ENCODE assay signal across 18 cellular contexts in genomic region chr4:170697845-170698244, GRCh38.
DNase-seq lines count a peak whose midpoint lies in the region; ATAC-seq and TF ChIP-seq lines count a peak whose summit lies in the region.
"Had no signal": no experiment of that assay in that cellular context is flagged by ENCODE, and none has a peak within 500 bp of the region (broad histone marks: within the 10 kb centered on the region; RNA-seq: fewer than 3 reads in every experiment).

No MANE protein-coding gene starts in this region.

- no peaks in the 10 kb centered on the region for H3K36me3 ChIP-seq in thoracic aorta
- H3K36me3 ChIP-seq in SK-N-SH (replicated peaks in 1 of 2; ENCODE audit: control insufficient read depth in 1 of 2, insufficient read depth in 2 of 2, low read length in 1 of 2), result no peaks in the 10 kb centered on the region
- H3K36me3 ChIP-seq: colonic mucosa, HAP-1, lower lobe of right lung, neural progenitor cell had no signal

- ATAC-seq in GM18909 (IDR thresholded peaks at IDR 0.05; ENCODE audit: poor library complexity, unreplicated experiment) (peak; percentile 53), GM21723 (IDR thresholded peaks at IDR 0.05; ENCODE audit: unreplicated experiment) (peak; percentile 66), HG03280 (IDR thresholded peaks at IDR 0.05; ENCODE audit: unreplicated experiment) (peak; percentile 43), thoracic aorta (ENCODE audit: insufficient number of reproducible peaks, low FRiP score, low read depth) (no peak)
- ATAC-seq: activated T-helper 17 cell treated with anti-CD3 and anti-CD28 coated beads, Interleukin-2, amount 50 U/mL, for 72 hours; lower lobe of right lung; right cardiac atrium; stimulated activated naive CD8-positive, alpha-beta T cell treated with anti-CD3 and anti-CD28 coated beads, Interleukin-15, amount 100 ng/mL, for 72 hours had no signal

- TF ChIP-seq CTCF in thoracic aorta (IDR thresholded peaks at IDR 0.05) (no peak), SK-N-SH (IDR thresholded peaks at IDR 0.05) (no peak)

- peak overlapping the region; percentile 6 for H3K4me3 ChIP-seq in thoracic aorta
- H3K4me3 ChIP-seq in SK-N-SH (ENCODE audit: low read depth in 2 of 2, low read length in 1 of 2), result no peak overlapping the region
- H3K4me3 ChIP-seq: colonic mucosa, HAP-1, lower lobe of right lung, neural progenitor cell had no signal

- POLR2A ChIA-PET in SK-N-SH (lab: Yijun Ruan, JAX), result no interaction called here

- TF ChIP-seq EP300 in SK-N-SH (IDR thresholded peaks at IDR 0.05; ENCODE audit: borderline replicate concordance in 1 of 2, low read depth in 1 of 2, low read length in 1 of 2), result no peak

- no peaks in the 10 kb centered on the region for H3F3A ChIP-seq in SK-N-SH (replicated peaks; ENCODE audit: insufficient read depth)

- H2AFZ ChIP-seq in SK-N-SH (ENCODE audit: low read depth), result no peak overlapping the region
- H2AFZ ChIP-seq: neural progenitor cell had no signal

- H3K27ac ChIP-seq in thoracic aorta, result peak overlapping the region in 1 of 2 donors; percentile 25
- no peak overlapping the region for H3K27ac ChIP-seq in SK-N-SH (ENCODE audit: low read depth in 2 of 2, low read length in 1 of 2)
- H3K27ac ChIP-seq: colonic mucosa, lower lobe of right lung, neural progenitor cell had no signal

- H3K27me3 ChIP-seq in thoracic aorta (replicated peaks; ENCODE audit: insufficient read depth) (no peaks in the 10 kb centered on the region), SK-N-SH (ENCODE audit: insufficient read depth) (no peaks in the 10 kb centered on the region)
- H3K27me3 ChIP-seq: colonic mucosa, neural progenitor cell had no signal

- H3K9ac ChIP-seq in SK-N-SH, result no peak overlapping the region
- H3K9ac ChIP-seq: neural progenitor cell had no signal

- H3K4me1 ChIP-seq in thoracic aorta (ENCODE audit: control insufficient read depth in 1 of 2, low read depth in 2 of 2), result peaks cover 3 to 13% of the 10 kb centered on the region in 2 donors
- no peaks in the 10 kb centered on the region; a peak in 1 of 4 replicates for H3K4me1 ChIP-seq in SK-N-SH (ENCODE audit: control insufficient read depth in 1 of 2, insufficient read depth in 2 of 2, low read depth in 1 of 2, low read length in 1 of 2)
- H3K4me1 ChIP-seq: colonic mucosa, HAP-1, lower lobe of right lung had no signal

- CTCF ChIA-PET in SK-N-SH (lab: Yijun Ruan, JAX), result no interaction called here

- H3K4me2 ChIP-seq in SK-N-SH, result no peak overlapping the region
- H3K4me2 ChIP-seq: neural progenitor cell had no signal

- H3K9me3 ChIP-seq in thoracic aorta (no peaks in the 10 kb centered on the region), SK-N-SH (no peaks in the 10 kb centered on the region)
- H3K9me3 ChIP-seq: colonic mucosa, HAP-1, lower lobe of right lung had no signal

- WGBS in SK-N-SH (ENCODE audit: low lambda C conversion rate), result 61% methylated on average over 2 of the region's 2 CpGs

- DNase-seq in thoracic aorta (ENCODE audit: low spot score), result no peak
- DNase-seq in cortex of kidney (lab: John Stamatoyannopoulos, UW), result no peak
- DNase-seq in foreskin melanocyte, result no peak
- DNase-seq in SK-N-SH, result no peak
- DNase-seq: activated CD4-positive, alpha-beta memory T cell treated with anti-CD3 and anti-CD28 coated beads for 36 hours; colonic mucosa; lower lobe of right lung; NCI-H2081 treated with DMSO at 0.1 percent for 48 hours; right cardiac atrium; SHP77; stimulated activated naive CD8-positive, alpha-beta T cell treated with anti-CD3 and anti-CD28 coated beads, Interleukin-15, amount 100 ng/mL, for 72 hours; T1000 had no signal

- H3K79me2 ChIP-seq in SK-N-SH (ENCODE audit: insufficient read depth), result no peaks in the 10 kb centered on the region

- H3K9me2 ChIP-seq in SK-N-SH, result no peaks in the 10 kb centered on the region

- no peaks in the 10 kb centered on the region for H4K20me1 ChIP-seq in SK-N-SH (ENCODE audit: insufficient read depth)

- TF ChIP-seq RAD21 in SK-N-SH (IDR thresholded peaks at IDR 0.05; ENCODE audit: low read length), result no peak

TF ChIP-seq in SK-N-SH, 30 proteins besides CTCF, POLR2A, EP300 and RAD21:
- TF ChIP-seq MEF2A (IDR thresholded peaks at IDR 0.05; ENCODE audit: borderline replicate concordance, low read depth) (no peak), TCF12 (IDR thresholded peaks at IDR 0.05) (no peak), GATA2 (CRISPR knock-in tag; IDR thresholded peaks at IDR 0.05) (no peak), RXRA (IDR thresholded peaks at IDR 0.05; ENCODE audit: borderline replicate concordance, low read depth) (no peak), TEAD4 (IDR thresholded peaks at IDR 0.05; ENCODE audit: borderline replicate concordance, insufficient read depth) (no peak), YY1 (IDR thresholded peaks at IDR 0.05; ENCODE audit: low read depth) (no peak), MXI1 (IDR thresholded peaks at IDR 0.05; ENCODE audit: low read depth, low read length) (no peak), MAX (IDR thresholded peaks at IDR 0.05; ENCODE audit: low read depth) (no peak), FOSL2 (IDR thresholded peaks at IDR 0.05; ENCODE audit: borderline replicate concordance, low read depth) (no peak), GABPA (IDR thresholded peaks at IDR 0.05; ENCODE audit: low read depth) (no peak), EZH2phosphoT487 (IDR thresholded peaks at IDR 0.05; ENCODE audit: borderline replicate concordance, low read depth) (no peak), USF2 (IDR thresholded peaks at IDR 0.05; ENCODE audit: borderline replicate concordance, low read depth, low read length) (no peak), ELF1 (IDR thresholded peaks at IDR 0.05) (no peak), JUND (IDR thresholded peaks at IDR 0.05) (no peak), ZBTB33 (IDR thresholded peaks at IDR 0.05; ENCODE audit: borderline replicate concordance, low read depth) (no peak), TAF1 (IDR thresholded peaks at IDR 0.05; ENCODE audit: borderline replicate concordance, low read depth, low read length) (no peak), REST (IDR thresholded peaks at IDR 0.05; ENCODE audit: low read depth, low read length) (no peak), USF1 (IDR thresholded peaks at IDR 0.05; ENCODE audit: borderline replicate concordance, low read depth) (no peak)
